ENCODE assay signal across 9 cellular contexts in genomic region chr11:72683782-72684200, GRCh38. TPM values are rescaled to one million over a fixed set of nuclear protein-coding genes. Genes with fewer than 3 reads are reported as not detected.
DNase-seq lines count a peak whose midpoint lies in the region; ATAC-seq and TF ChIP-seq lines count a peak whose summit lies in the region.
"Had no signal": no experiment of that assay in that cellular context is flagged by ENCODE, and none has a peak within 500 bp of the region (broad histone marks: within the 10 kb centered on the region; RNA-seq: fewer than 3 reads in every experiment).

No MANE protein-coding gene starts in this region.

- 0 to 47% methylated on average over 1 to 6 of the region's 7 CpGs for WGBS in esophagus squamous epithelium, 2 donors

- peak overlapping the region; percentile 50 for H3K9ac ChIP-seq in NT2/D1 (ENCODE audit: insufficient read length, low read depth)

- H3K9me3 Mint-ChIP-seq in neural crest cell: no peaks in the 10 kb centered on the region
- H3K9me3 Mint-ChIP-seq: stimulated activated naive CD8-positive, alpha-beta T cell treated with anti-CD3 and anti-CD28 coated beads, Interleukin-15, Interleukin-2, amounts not matched to agents 100 ng/mL and 50 ng/mL, for 24 hours had no signal

- H3K27me3 Mint-ChIP-seq in neural crest cell (ENCODE audit: low read depth): peaks cover 24% of the 10 kb centered on the region
- H3K27me3 Mint-ChIP-seq: stimulated activated naive CD8-positive, alpha-beta T cell treated with anti-CD3 and anti-CD28 coated beads, Interleukin-15, Interleukin-2, amounts not matched to agents 100 ng/mL and 50 ng/mL, for 24 hours had no signal

- TF ChIP-seq CTCF in esophagus squamous epithelium (IDR thresholded peaks at IDR 0.05): peak; percentile 79 to 96 (median 88)
- TF ChIP-seq CTCF in neural crest cell (conservative IDR thresholded peaks at IDR 0.05): peak; percentile 87

- no peaks in the 10 kb centered on the region for H3K9me3 ChIP-seq in NT2/D1 (ENCODE audit: insufficient read depth, low read length)
- no peaks in the 10 kb centered on the region for H3K9me3 ChIP-seq in esophagus squamous epithelium

- DNase-seq in Ammon's horn (ENCODE audit: low spot score) (peak; percentile 74), NT2/D1 (ENCODE audit: low read depth, low spot score) (no peak), activated T-cell treated with anti-CD3 and anti-CD28 coated beads for 4 hours (peak; percentile 55), esophagus squamous epithelium (lab: John Stamatoyannopoulos, UW) (no peak), neural crest cell (ENCODE audit: low read depth, low spot score) (peak; percentile 94), superior temporal gyrus (ENCODE audit: extremely low spot score) (peak; percentile 81)

- peaks cover 14% of the 10 kb centered on the region for H3K4me1 Mint-ChIP-seq in neural crest cell

- intact Hi-C loops in esophagus squamous epithelium (cut with DNase I): no loop called here

- H3K27ac ChIP-seq in esophagus squamous epithelium: peak overlapping the region in 3 of 4 donors; percentile 10 to 80 (median 15)

- no peaks in the 10 kb centered on the region for H3K36me3 Mint-ChIP-seq in neural crest cell (ENCODE audit: low read depth)

- H3K4me3 ChIP-seq in NT2/D1 (ENCODE audit: insufficient read length, low read depth) (no peak overlapping the region), esophagus squamous epithelium (no peak overlapping the region)

- H3K36me3 ChIP-seq in NT2/D1 (ENCODE audit: insufficient read depth, insufficient read length, low read length): peaks cover 31% of the 10 kb centered on the region
- peaks cover 12 to 50% (median 19%) of the 10 kb centered on the region in 3 donors for H3K36me3 ChIP-seq in esophagus squamous epithelium

- H3K27me3 ChIP-seq in NT2/D1 (ENCODE audit: insufficient read depth, insufficient read length) (no peaks in the 10 kb centered on the region), esophagus squamous epithelium (peaks cover 0 to 24% (median 2%) of the 10 kb centered on the region in 4 donors)

- H3K4me3 Mint-ChIP-seq in neural crest cell: peak overlapping the region; percentile 13
- H3K4me3 Mint-ChIP-seq: stimulated activated naive CD8-positive, alpha-beta T cell treated with anti-CD3 and anti-CD28 coated beads, Interleukin-15, Interleukin-2, amounts not matched to agents 100 ng/mL and 50 ng/mL, for 24 hours had no signal

- TF ChIP-seq POLR2A in esophagus squamous epithelium (IDR thresholded peaks at IDR 0.05): no peak

- no peak overlapping the region for H3K27ac Mint-ChIP-seq in neural crest cell (ENCODE audit: unreplicated experiment)
- H3K27ac Mint-ChIP-seq: stimulated activated naive CD8-positive, alpha-beta T cell treated with anti-CD3 and anti-CD28 coated beads, Interleukin-15, Interleukin-2, amounts not matched to agents 100 ng/mL and 50 ng/mL, for 24 hours had no signal

- ATAC-seq in GM21825 (IDR thresholded peaks at IDR 0.05; ENCODE audit: unreplicated experiment) (peak; percentile 51), HG02970 (IDR thresholded peaks at IDR 0.05; ENCODE audit: low FRiP score, unreplicated experiment) (no peak)

- H3K4me1 ChIP-seq in NT2/D1 (ENCODE audit: insufficient read depth, insufficient read length) (peaks cover 18% of the 10 kb centered on the region), esophagus squamous epithelium (peaks cover 0 to 50% (median 14%) of the 10 kb centered on the region in 3 donors)

RNA-seq across cellular contexts. Expression of gene PDE2A, which starts 9.6 kb away (rescaled TPM):
- total RNA-seq in esophagus squamous epithelium (10 to 100 TPM in 3 of 4 donors, 1 to 10 TPM in 1; 5.6 to 38.3 (median 12.9) TPM), neural crest cell (2.0 and 3.0 TPM in 2 replicates)

Comparison
In these comparisons a context has a peak if more than half of its experiments do, and no peak if none do; other contexts are left out.
1. DNase-seq: peak in Ammon's horn (single experiment), activated T-cell treated with anti-CD3 and anti-CD28 coated beads for 4 hours (single experiment), neural crest cell (single experiment) and superior temporal gyrus (single experiment); none in NT2/D1 (single experiment) and esophagus squamous epithelium (single experiment).